Comparison of ENCODE assay signal across 14 cellular contexts in the genomic region with DNA sequence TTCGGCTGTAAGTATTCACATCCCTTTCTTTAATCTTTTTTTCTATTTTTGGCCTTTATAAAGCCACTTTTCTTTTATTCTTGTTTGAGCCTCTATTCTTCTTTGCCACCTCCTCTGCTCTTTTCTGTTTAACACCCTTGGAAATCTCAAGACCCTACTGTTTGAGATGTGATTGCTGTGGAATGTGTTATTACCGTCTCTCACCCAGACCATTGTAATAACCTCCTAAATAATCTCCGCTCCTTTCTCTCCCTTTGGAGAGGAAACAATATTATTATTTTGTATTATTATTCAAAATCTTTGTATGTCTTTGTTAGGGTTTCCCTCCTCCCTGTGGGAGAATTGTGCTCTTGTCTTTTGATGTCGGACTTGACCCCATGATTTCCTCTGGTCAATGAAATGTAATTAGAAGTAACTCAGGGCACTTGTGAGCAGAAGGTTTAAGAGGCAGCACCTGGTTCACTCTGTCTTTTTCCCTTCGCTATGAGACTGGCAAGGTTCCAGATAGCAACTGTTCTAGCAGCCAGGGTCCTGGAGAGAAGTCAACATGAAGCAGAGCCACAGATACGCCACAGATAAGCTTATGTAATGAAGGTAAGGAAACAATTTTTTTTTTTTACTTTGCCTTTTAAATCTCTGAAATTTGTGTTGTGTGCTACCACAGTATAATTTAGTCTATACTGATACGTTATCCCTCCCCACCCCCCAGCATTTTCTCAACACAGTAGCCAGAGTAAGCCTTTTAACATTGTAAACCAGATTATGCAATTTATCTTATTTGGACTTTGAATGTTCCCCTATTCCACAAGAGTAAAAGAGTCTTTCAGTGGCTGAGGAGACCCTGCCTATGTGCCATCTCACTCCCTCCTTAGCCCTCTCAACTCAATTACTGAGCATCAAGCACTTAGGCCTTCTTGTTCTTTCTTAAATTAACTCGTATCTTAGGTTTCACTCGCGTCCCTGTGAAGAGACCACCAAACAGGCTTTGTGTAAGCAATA.
A peak's percentile ranks its signal among the peaks of the same experiment; 100 is the strongest.
DNase-seq lines count a peak whose midpoint lies in the region; ATAC-seq, FAIRE-seq and TF ChIP-seq lines count a peak whose summit lies in the region.
"Had no signal": no experiment of that assay in that cellular context is flagged by ENCODE, and none has a peak within 500 bp of the region (broad histone marks: within the 10 kb centered on the region; RNA-seq: fewer than 3 reads in every experiment).

No MANE protein-coding gene starts in this region.

- no peak for TF ChIP-seq EP300 in GM12878 (IDR thresholded peaks at IDR 0.05; ENCODE audit: borderline replicate concordance in 1 of 2, control insufficient read depth in 1 of 2, low read depth in 2 of 2, low read length in 2 of 2)

- H4K20me1 ChIP-seq in GM12878 (ENCODE audit: control insufficient read depth, insufficient read depth), result no peaks in the 10 kb centered on the region
- H4K20me1 ChIP-seq in smooth muscle cell (ENCODE audit: low read depth), result no peaks in the 10 kb centered on the region

- no peaks in the 10 kb centered on the region for H3K27me3 Mint-ChIP-seq in activated naive CD8-positive, alpha-beta T cell
- H3K27me3 Mint-ChIP-seq in activated naive CD8-positive, alpha-beta T cell treated with anti-CD3 and anti-CD28 coated beads, Interleukin-2, amount 50 U/mL, for 24 hours, result no peaks in the 10 kb centered on the region
- H3K27me3 Mint-ChIP-seq: central memory CD8-positive, alpha-beta T cell; stimulated activated naive B cell treated with anti-CD40 and anti-IgM and Interleukin-4, amounts not matched to agents 10 μg/mL and 1 μg/mL and 100 μg/mL, for 72 hours had no signal

- no TSS peak for BruUV-seq in GM12878 (replicated peaks; lab: Mats Ljungman, UMichigan)

- H3K4me3 Mint-ChIP-seq in activated naive CD8-positive, alpha-beta T cell, result no peak overlapping the region
- no peak overlapping the region for H3K4me3 Mint-ChIP-seq in activated naive CD8-positive, alpha-beta T cell treated with anti-CD3 and anti-CD28 coated beads, Interleukin-2, amount 50 U/mL, for 24 hours
- H3K4me3 Mint-ChIP-seq: central memory CD8-positive, alpha-beta T cell; stimulated activated naive B cell treated with anti-CD40 and anti-IgM and Interleukin-4, amounts not matched to agents 10 μg/mL and 1 μg/mL and 100 μg/mL, for 72 hours had no signal

- RAD21 ChIA-PET in GM12878 (lab: Charles Lee; ENCODE audit: unreplicated experiment), result no interaction called here

- WGBS in GM12878 (ENCODE audit: insufficient coverage, insufficient replicate concordance, low lambda C conversion rate, missing lambda C conversion rate), result 46% methylated on average over 10 of the region's 10 CpGs
- whole genome bisulfite sequencing in smooth muscle cell (ENCODE audit: low lambda C conversion rate), result 81% methylated on average over 10 of the region's 10 CpGs

- ATAC-seq in activated naive CD8-positive, alpha-beta T cell treated with anti-CD3 and anti-CD28 coated beads, Interleukin-2, amount 50 U/mL, for 24 hours, result no peak
- ATAC-seq in GM12878 (no peak), GM21360 (IDR thresholded peaks at IDR 0.05; ENCODE audit: unreplicated experiment) (no peak), GM21447 (IDR thresholded peaks at IDR 0.05; ENCODE audit: unreplicated experiment) (no peak)
- ATAC-seq: left cardiac atrium had no signal

- no peak for TF ChIP-seq POLR2A in GM12878 (IDR thresholded peaks at IDR 0.05; ENCODE audit: low read depth, low read length)

- H3K9me3 ChIP-seq in GM12878 (replicated peaks; ENCODE audit: control insufficient read depth, insufficient read depth, low read length), result no peaks in the 10 kb centered on the region; the same call in 2 of the 3 replicates
- H3K9me3 ChIP-seq in smooth muscle cell (replicated peaks; ENCODE audit: low read depth), result no peaks in the 10 kb centered on the region
- H3K9me3 ChIP-seq in effector memory CD4-positive, alpha-beta T cell (ENCODE audit: control insufficient read depth, low read length), result no peaks in the 10 kb centered on the region
- H3K9me3 ChIP-seq: neutrophil had no signal

- FAIRE-seq in GM12878 (lab: Jason Lieb, UNC), result peak; percentile 47

- DNase-seq in activated naive CD8-positive, alpha-beta T cell treated with anti-CD3 and anti-CD28 coated beads, Interleukin-2, amount 50 U/mL, for 24 hours, result no peak
- peak; percentile 50 to 82 for DNase-seq in NCI-H446 (lab: John Stamatoyannopoulos, UW)
- no peak for DNase-seq in GM12878 (ENCODE audit: low read depth, low spot score)
- no peak for DNase-seq in smooth muscle cell (lab: John Stamatoyannopoulos, UW; ENCODE audit: unreplicated experiment)
- DNase-seq in effector memory CD4-positive, alpha-beta T cell, result no peak
- DNase-seq: activated CD8-positive, alpha-beta memory T cell treated with anti-CD3 and anti-CD28 coated beads, Interleukin-2, amount 50 U/mL, for 48 hours; IMR-90; left cardiac atrium; stimulated activated naive B cell treated with anti-CD40 and anti-IgM and Interleukin-4, amounts not matched to agents 10 μg/mL and 1 μg/mL and 100 μg/mL, for 72 hours had no signal

- CTCF ChIA-PET in GM12878 (lab: Yijun Ruan, JAX), result no interaction called here

- no peaks in the 10 kb centered on the region for H3K36me3 ChIP-seq in GM12878 (ENCODE audit: control insufficient read depth in 2 of 2, insufficient read depth in 2 of 2, low read length in 1 of 2)
- H3K36me3 ChIP-seq in smooth muscle cell (ENCODE audit: low read depth), result no peaks in the 10 kb centered on the region
- H3K36me3 ChIP-seq in effector memory CD4-positive, alpha-beta T cell (ENCODE audit: control insufficient read depth, insufficient read depth, low read length), result no peaks in the 10 kb centered on the region
- H3K36me3 ChIP-seq: neutrophil had no signal

- H3K9ac ChIP-seq in GM12878 (ENCODE audit: control insufficient read depth, insufficient read depth, low read length) (no peak overlapping the region), smooth muscle cell (ENCODE audit: low read depth) (no peak overlapping the region)

- H3K79me2 ChIP-seq in GM12878 (ENCODE audit: control insufficient read depth, insufficient read depth, low read length) (no peaks in the 10 kb centered on the region), smooth muscle cell (ENCODE audit: low read depth) (no peaks in the 10 kb centered on the region)

- H3K4me3 ChIP-seq in GM12878 (no peak overlapping the region), smooth muscle cell (no peak overlapping the region)
- no peak overlapping the region for H3K4me3 ChIP-seq in effector memory CD4-positive, alpha-beta T cell (ENCODE audit: insufficient read depth, low read depth, low read length, poor library complexity, severe bottlenecking)

- H3K27me3 ChIP-seq in GM12878 (replicated peaks in 1 of 2; ENCODE audit: control insufficient read depth in 2 of 2, insufficient read depth in 2 of 2, low read length in 1 of 2) (no peaks in the 10 kb centered on the region), smooth muscle cell (ENCODE audit: low read depth) (no peaks in the 10 kb centered on the region)
- H3K27me3 ChIP-seq in effector memory CD4-positive, alpha-beta T cell (replicated peaks; ENCODE audit: control insufficient read depth, insufficient read depth, low read length, poor library complexity, severe bottlenecking), result no peaks in the 10 kb centered on the region
- H3K27me3 ChIP-seq: neutrophil had no signal

- in situ Hi-C loops in GM12878 (cut with MboI), result no loop called here

- H3K4me1 ChIP-seq in GM12878 (ENCODE audit: control insufficient read depth, insufficient read depth, low read length), result peaks cover 40% of the 10 kb centered on the region
- peaks cover 14% of the 10 kb centered on the region for H3K4me1 ChIP-seq in smooth muscle cell (ENCODE audit: low read depth)
- H3K4me1 ChIP-seq in effector memory CD4-positive, alpha-beta T cell (ENCODE audit: control insufficient read depth, insufficient read depth, low read length, poor library complexity, severe bottlenecking), result no peaks in the 10 kb centered on the region

- H3K27ac Mint-ChIP-seq in activated naive CD8-positive, alpha-beta T cell, result peak overlapping the region; percentile 23
- H3K27ac Mint-ChIP-seq in activated naive CD8-positive, alpha-beta T cell treated with anti-CD3 and anti-CD28 coated beads, Interleukin-2, amount 50 U/mL, for 24 hours, result no peak overlapping the region
- H3K27ac Mint-ChIP-seq: stimulated activated naive B cell treated with anti-CD40 and anti-IgM and Interleukin-4, amounts not matched to agents 10 μg/mL and 1 μg/mL and 100 μg/mL, for 72 hours had no signal

- H3K27ac ChIP-seq in GM12878 (ENCODE audit: control insufficient read depth, insufficient read depth) (peak overlapping the region; percentile 66), smooth muscle cell (ENCODE audit: low read depth) (no peak overlapping the region)
- H3K27ac ChIP-seq in effector memory CD4-positive, alpha-beta T cell (ENCODE audit: insufficient read depth, low read length, poor library complexity, severe bottlenecking), result no peak overlapping the region
- H3K27ac ChIP-seq: neutrophil had no signal

- intact Hi-C loops in GM12878 (cut with micrococcal nuclease; ENCODE audit: unreplicated experiment), result no loop called here

- H3K4me1 Mint-ChIP-seq in activated naive CD8-positive, alpha-beta T cell (ENCODE audit: low read depth), result no peaks in the 10 kb centered on the region
- H3K4me1 Mint-ChIP-seq in activated naive CD8-positive, alpha-beta T cell treated with anti-CD3 and anti-CD28 coated beads, Interleukin-2, amount 50 U/mL, for 24 hours, result no peaks in the 10 kb centered on the region
- H3K4me1 Mint-ChIP-seq: central memory CD8-positive, alpha-beta T cell; stimulated activated naive B cell treated with anti-CD40 and anti-IgM and Interleukin-4, amounts not matched to agents 10 μg/mL and 1 μg/mL and 100 μg/mL, for 72 hours had no signal

- H3K36me3 Mint-ChIP-seq in activated naive CD8-positive, alpha-beta T cell, result no peaks in the 10 kb centered on the region
- no peaks in the 10 kb centered on the region for H3K36me3 Mint-ChIP-seq in activated naive CD8-positive, alpha-beta T cell treated with anti-CD3 and anti-CD28 coated beads, Interleukin-2, amount 50 U/mL, for 24 hours (ENCODE audit: low read depth)
- H3K36me3 Mint-ChIP-seq: stimulated activated naive B cell treated with anti-CD40 and anti-IgM and Interleukin-4, amounts not matched to agents 10 μg/mL and 1 μg/mL and 100 μg/mL, for 72 hours had no signal

- TF ChIP-seq RAD21 in GM12878 (IDR thresholded peaks at IDR 0.05; ENCODE audit: insufficient read depth, low read depth, low read length), result no peak

- SMC1A ChIA-PET in GM12878 (lab: Charles Lee; ENCODE audit: uncharacterized antibody, unreplicated experiment), result no interaction called here

- TF ChIP-seq CTCF in GM12878 (IDR thresholded peaks at IDR 0.05 in 2 of 3, conservative IDR thresholded peaks at IDR 0.05 in 1 of 3; ENCODE audit: control insufficient read depth in 2 of 3, extremely low read depth in 1 of 3, insufficient read depth in 1 of 3, low read depth in 3 of 3, low read length in 3 of 3) (no peak), smooth muscle cell (IDR thresholded peaks at IDR 0.05; ENCODE audit: borderline replicate concordance, insufficient read depth, poor library complexity, severe bottlenecking) (no peak)

- H3F3A ChIP-seq in smooth muscle cell (ENCODE audit: low read depth), result no peaks in the 10 kb centered on the region

- POLR2A ChIA-PET in GM12878 (lab: Charles Lee), result no interaction called here

- H3K4me2 ChIP-seq in GM12878 (ENCODE audit: control insufficient read depth, insufficient read depth), result peak overlapping the region; percentile 55; the same call in 1 of the 2 replicates
- no peak overlapping the region for H3K4me2 ChIP-seq in smooth muscle cell

- H3K9me3 Mint-ChIP-seq in activated naive CD8-positive, alpha-beta T cell (ENCODE audit: low read depth), result no peaks in the 10 kb centered on the region
- H3K9me3 Mint-ChIP-seq in activated naive CD8-positive, alpha-beta T cell treated with anti-CD3 and anti-CD28 coated beads, Interleukin-2, amount 50 U/mL, for 24 hours, result peaks cover under 1% of the 10 kb centered on the region

- H2AFZ ChIP-seq in GM12878 (ENCODE audit: control insufficient read depth, low read depth, low read length) (peak overlapping the region; percentile 65), smooth muscle cell (ENCODE audit: low read depth) (peak overlapping the region; percentile 8)

Comparison
In these comparisons a context has a peak if more than half of its experiments do, and no peak if none do; other contexts are left out.
1. DNase-seq: peak in NCI-H446 (2 of 2); none in activated naive CD8-positive, alpha-beta T cell treated with anti-CD3 and anti-CD28 coated beads, Interleukin-2, amount 50 U/mL, for 24 hours (single experiment), GM12878 (single experiment), smooth muscle cell (single experiment) and effector memory CD4-positive, alpha-beta T cell (0 of 3).